In genomic region chr6:158853072-158853871, GRCh38 we compare ENCODE assay signal across 1 cellular context.
TF ChIP-seq lines count a peak whose summit lies in the region.

No MANE protein-coding gene starts in this region.

TF ChIP-seq in K562, 482 proteins besides CTCF, POLR2A, EP300 and RAD21 (continued from another document and continues in another):
- no peak for TF ChIP-seq ZNF583 (CRISPR knock-in tag; IDR thresholded peaks at IDR 0.05)
- peak; percentile 97 for TF ChIP-seq TBL1XR1 (IDR thresholded peaks at IDR 0.05; ENCODE audit: low read length in 2 of 2)
- no peak for TF ChIP-seq ZNF561 (CRISPR knock-in tag; conservative IDR thresholded peaks at IDR 0.05)
- TF ChIP-seq ZBTB40 (IDR thresholded peaks at IDR 0.05), result peak; percentile 80
- TF ChIP-seq ZBTB40 (CRISPR knock-in tag; IDR thresholded peaks at IDR 0.05), result no peak
- no peak for TF ChIP-seq SETDB1 (IDR thresholded peaks at IDR 0.05; ENCODE audit: low read length)
- TF ChIP-seq ZNF639 (CRISPR knock-in tag; conservative IDR thresholded peaks at IDR 0.05 in 1 of 2, IDR thresholded peaks at IDR 0.05 in 1 of 2), result peak in 1 of 2 experiments; percentile 87; a peak in 2 of 4 replicates
- TF ChIP-seq AFF4 (CRISPR knock-in tag; IDR thresholded peaks at IDR 0.05), result peak; percentile 83; the same call in 1 of the 2 replicates
- TF ChIP-seq MCM2 (IDR thresholded peaks at IDR 0.05; ENCODE audit: low read depth), result no peak
- no peak for TF ChIP-seq CHD4 (IDR thresholded peaks at IDR 0.05; ENCODE audit: insufficient read depth, insufficient replicate concordance, low read depth, low read length, poor library complexity, severe bottlenecking)
- peak; percentile 90 for TF ChIP-seq FOXM1 (IDR thresholded peaks at IDR 0.05; ENCODE audit: low read depth)
- no peak for TF ChIP-seq FOXM1 (CRISPR knock-in tag; IDR thresholded peaks at IDR 0.05; ENCODE audit: low read depth)
- no peak for TF ChIP-seq ARID3B (CRISPR knock-in tag; IDR thresholded peaks at IDR 0.05; ENCODE audit: borderline replicate concordance)
- TF ChIP-seq HES1 (IDR thresholded peaks at IDR 0.05; ENCODE audit: low read depth), result peak; percentile 99
- peak; percentile 81 for TF ChIP-seq CBX5 (IDR thresholded peaks at IDR 0.05; ENCODE audit: borderline replicate concordance, low read depth)
- no peak for TF ChIP-seq ZNF586 (CRISPR knock-in tag; conservative IDR thresholded peaks at IDR 0.05)
- TF ChIP-seq MCM5 (IDR thresholded peaks at IDR 0.05; ENCODE audit: low read depth), result peak; percentile 97; the same call in 1 of the 2 replicates
- no peak for TF ChIP-seq SFPQ (IDR thresholded peaks at IDR 0.05; ENCODE audit: low read depth, low read length)
- no peak; the same call in 1 of the 2 replicates for TF ChIP-seq ILF3 (IDR thresholded peaks at IDR 0.05; ENCODE audit: borderline replicate concordance)
- no peak for TF ChIP-seq NR3C1 (CRISPR knock-in tag; IDR thresholded peaks at IDR 0.05)
- TF ChIP-seq ZNF384 (IDR thresholded peaks at IDR 0.05; ENCODE audit: low read depth, low read length), result no peak; the same call in 1 of the 2 replicates
- TF ChIP-seq RBM25 (IDR thresholded peaks at IDR 0.05; ENCODE audit: low read depth, low read length, severe bottlenecking), result no peak
- TF ChIP-seq ATF2 (CRISPR knock-in tag; IDR thresholded peaks at IDR 0.05), result no peak
- no peak for TF ChIP-seq NFE2L1 (tag; IDR thresholded peaks at IDR 0.05; ENCODE audit: borderline replicate concordance, low read depth)
- TF ChIP-seq PURB (CRISPR knock-in tag; IDR thresholded peaks at IDR 0.05; ENCODE audit: low read depth), result no peak
- TF ChIP-seq ZNF77 (CRISPR knock-in tag; IDR thresholded peaks at IDR 0.05), result no peak
- no peak for TF ChIP-seq TFE3 (CRISPR knock-in tag; IDR thresholded peaks at IDR 0.05)
- TF ChIP-seq MECOM (CRISPR knock-in tag; IDR thresholded peaks at IDR 0.05), result 0 out of 2 replicates have a peak, but pooled peaks have one; percentile 46
- no peak for TF ChIP-seq POU5F1 (IDR thresholded peaks at IDR 0.05; ENCODE audit: borderline replicate concordance, low read depth, low read length, partially characterized antibody)
- TF ChIP-seq NFXL1 (CRISPR knock-in tag; IDR thresholded peaks at IDR 0.05), result no peak
- no peak for TF ChIP-seq IRF2 (CRISPR knock-in tag; IDR thresholded peaks at IDR 0.05)
